In genomic region chr10:132057191-132057681, GRCh38 we compare ENCODE assay signal across 15 cellular contexts. TPM values are rescaled to one million over a fixed set of nuclear protein-coding genes. Genes with fewer than 3 reads are reported as not detected.
DNase-seq lines count a peak whose midpoint lies in the region; ATAC-seq and TF ChIP-seq lines count a peak whose summit lies in the region.
"Had no signal": no experiment of that assay in that cellular context is flagged by ENCODE, and none has a peak within 500 bp of the region (broad histone marks: within the 10 kb centered on the region; RNA-seq: fewer than 3 reads in every experiment).

No MANE protein-coding gene starts in this region.

- no peak for TF ChIP-seq POLR2A in gastroesophageal sphincter (IDR thresholded peaks at IDR 0.05)

- DNase-seq in SW480 (ENCODE audit: low spot score), result peak; percentile 41
- DNase-seq in islet precursor cell, result peak; percentile 50
- DNase-seq in posterior vena cava (ENCODE audit: low spot score), result peak; percentile 77
- DNase-seq in KG1 (lab: John Stamatoyannopoulos, UW), result no peak
- DNase-seq: CD8-positive, alpha-beta T cell; COR-L47; DMS153; DMS79 treated with DMSO at 0.1 percent for 48 hours; EL; GM23248; IMR-90 had no signal

- H3K4me3 ChIP-seq in BLaER1 (no peak overlapping the region), gastroesophageal sphincter (no peak overlapping the region)
- H3K4me3 ChIP-seq: GM23248 had no signal

- no peak for ATAC-seq in GM21390 (IDR thresholded peaks at IDR 0.05; ENCODE audit: unreplicated experiment)
- no peak for ATAC-seq in GM21423 (IDR thresholded peaks at IDR 0.05; ENCODE audit: unreplicated experiment)
- no peak for ATAC-seq in gastroesophageal sphincter
- ATAC-seq: CD8-positive, alpha-beta T cell had no signal

- TF ChIP-seq CTCF in gastroesophageal sphincter (IDR thresholded peaks at IDR 0.05), result no peak

- WGBS in gastroesophageal sphincter (ENCODE audit: low coverage in 1 of 2), 2 donors, result 63 to 80% methylated on average over 4 to 5 of the region's 21 CpGs

- H3K9me3 ChIP-seq in BLaER1 (peaks cover 21% of the 10 kb centered on the region), gastroesophageal sphincter (peaks cover 0 to 16% (median 0%) of the 10 kb centered on the region in 3 donors)

- H3K27me3 ChIP-seq in BLaER1 (no peaks in the 10 kb centered on the region), gastroesophageal sphincter (no peaks in the 10 kb centered on the region)

- no peak overlapping the region for H3K9ac ChIP-seq in BLaER1
- H3K9ac ChIP-seq: GM23248 had no signal

- intact Hi-C loops in posterior vena cava (cut with DNase I), result no loop called here

- H3K36me3 ChIP-seq in BLaER1 (no peaks in the 10 kb centered on the region), gastroesophageal sphincter (no peaks in the 10 kb centered on the region)

- peaks cover 14% of the 10 kb centered on the region for H4K20me1 ChIP-seq in BLaER1

- no peak for TF ChIP-seq EP300 in gastroesophageal sphincter (IDR thresholded peaks at IDR 0.05)

- H3K27ac ChIP-seq in BLaER1 (0 out of 2 replicates have a peak overlapping the region, but pooled peaks have one; percentile 56), gastroesophageal sphincter (no peak overlapping the region)
- H3K27ac ChIP-seq: GM23248 had no signal

- H3K4me1 ChIP-seq in BLaER1, result peaks cover 42% of the 10 kb centered on the region
- no peaks in the 10 kb centered on the region for H3K4me1 ChIP-seq in gastroesophageal sphincter

- H3K4me2 ChIP-seq in BLaER1, result peak overlapping the region; percentile 82

RNA-seq across cellular contexts. Expression of gene JAKMIP3, which starts 8.5 kb away (rescaled TPM):
- under 1 TPM; 0.60 to 0.62 TPM for total RNA-seq in posterior vena cava
- 1 to 10 TPM in 2 of 4 donors, under 1 TPM in 2; 0.42 to 1.9 (median 0.87) TPM for total RNA-seq in gastroesophageal sphincter
- total RNA-seq: GM23248 had no signal
